In genomic region chr14:102799684-102800562, GRCh38 we compare ENCODE assay signal across 14 cellular contexts. TPM values are rescaled to one million over a fixed set of nuclear protein-coding genes. Genes with fewer than 3 reads are reported as not detected.
DNase-seq lines count a peak whose midpoint lies in the region; ATAC-seq and TF ChIP-seq lines count a peak whose summit lies in the region.
"Had no signal": no experiment of that assay in that cellular context is flagged by ENCODE, and none has a peak within 500 bp of the region (broad histone marks: within the 10 kb centered on the region; RNA-seq: fewer than 3 reads in every experiment).

No MANE protein-coding gene starts in this region.

- CTCF ChIA-PET in HCT116 (lab: Charles Lee): no interaction called here

- RAD21 ChIA-PET in HCT116 (lab: Charles Lee; ENCODE audit: low non-redundant PET in 1 of 2, low total read pairs in 2 of 2, uncharacterized antibody in 2 of 2, unreplicated experiment in 2 of 2): no interaction called here

- DNase-seq in HCT116 (ENCODE audit: low read depth, low spot score) (no peak), astrocyte of the cerebellum (ENCODE audit: low read depth) (peak; percentile 96), mesothelial cell of epicardium (ENCODE audit: low spot score in 2 of 2, unreplicated experiment in 2 of 2) (no peak), NOMO-1 treated with dmso at 0.1 percent for 144 hours (lab: John Stamatoyannopoulos, UW; ENCODE audit: unreplicated experiment) (no peak), T1000 (lab: John Stamatoyannopoulos, UW) (no peak), cerebellum (ENCODE audit: low spot score) (no peak), immature natural killer cell (no peak)
- DNase-seq: activated CD4-positive, alpha-beta T cell treated with anti-CD3 and anti-CD28 coated beads, Interleukin-2, amount 50 U/mL, for 4 hours; colonic mucosa; GF-D8; NCI-H1694 treated with DMSO at 0.1 percent for 48 hours; RPMI8226 had no signal

- H3K9ac ChIP-seq in BLaER1 (no peak overlapping the region), HCT116 (ENCODE audit: low read length) (no peak overlapping the region)

- H3K36me3 ChIP-seq in BLaER1 (peaks cover 16% of the 10 kb centered on the region; the same call in 1 of the 2 replicates), HCT116 (ENCODE audit: control insufficient read depth in 1 of 2, insufficient read depth in 2 of 2, low read length in 2 of 2) (no peaks in the 10 kb centered on the region)
- H3K36me3 ChIP-seq: colonic mucosa had no signal

- H3K27me3 ChIP-seq in BLaER1 (no peaks in the 10 kb centered on the region), HCT116 (ENCODE audit: insufficient read depth, low read length) (no peaks in the 10 kb centered on the region)
- H3K27me3 ChIP-seq: colonic mucosa had no signal

- H3K27ac ChIP-seq in BLaER1: no peak overlapping the region
- peak overlapping the region; percentile 41; the same call in 1 of the 2 replicates for H3K27ac ChIP-seq in HCT116 (ENCODE audit: low read depth, low read length)
- H3K27ac ChIP-seq: colonic mucosa had no signal

- H3K4me1 Mint-ChIP-seq in mesothelial cell of epicardium (peaks cover 11% of the 10 kb centered on the region), immature natural killer cell (peaks cover 20 to 44% of the 10 kb centered on the region in 2 donors)

- no peaks in the 10 kb centered on the region for H3K9me3 Mint-ChIP-seq in mesothelial cell of epicardium
- no peaks in the 10 kb centered on the region for H3K9me3 Mint-ChIP-seq in immature natural killer cell
- H3K9me3 Mint-ChIP-seq: nephron had no signal

- H3K4me3 ChIP-seq in BLaER1: no peak overlapping the region
- no peak overlapping the region for H3K4me3 ChIP-seq in HCT116 (replicated peaks in 1 of 2; ENCODE audit: low read depth in 1 of 2, low read length in 2 of 2)
- H3K4me3 ChIP-seq in astrocyte of the cerebellum (ENCODE audit: low read depth, low read length): no peak overlapping the region
- H3K4me3 ChIP-seq: colonic mucosa had no signal

- no peak for TF ChIP-seq CTCF in HCT116 (IDR thresholded peaks at IDR 0.05 in 2 of 3, conservative IDR thresholded peaks at IDR 0.05 in 1 of 3; ENCODE audit: borderline replicate concordance in 1 of 3, insufficient read depth in 1 of 3, low read depth in 2 of 3, low read length in 2 of 3)
- no peak for TF ChIP-seq CTCF in astrocyte of the cerebellum (IDR thresholded peaks at IDR 0.05; ENCODE audit: low read depth, low read length, missing control alignments)
- no peak for TF ChIP-seq CTCF in mesothelial cell of epicardium (IDR thresholded peaks at IDR 0.05; ENCODE audit: unreplicated experiment)

- peak; percentile 31 for ATAC-seq in HCT116

- intact Hi-C loops in HCT116 (cut with micrococcal nuclease): no loop called here

- no peaks in the 10 kb centered on the region for H3K9me3 ChIP-seq in BLaER1
- H3K9me3 ChIP-seq in HCT116 (ENCODE audit: control insufficient read depth in 1 of 2, insufficient read depth in 1 of 2, low read depth in 1 of 2, low read length in 2 of 2): no peaks in the 10 kb centered on the region
- H3K9me3 ChIP-seq: colonic mucosa had no signal

- H3K36me3 Mint-ChIP-seq in mesothelial cell of epicardium (no peaks in the 10 kb centered on the region), immature natural killer cell (peaks cover 0 to 4% (median 0%) of the 10 kb centered on the region in 3 donors)

- H3K27me3 Mint-ChIP-seq in mesothelial cell of epicardium (ENCODE audit: low read depth) (no peaks in the 10 kb centered on the region), immature natural killer cell (ENCODE audit: low read depth in 3 of 3) (peaks cover 0 to 5% (median 2%) of the 10 kb centered on the region in 3 donors)

- peaks cover 84% of the 10 kb centered on the region for H3K79me2 ChIP-seq in HCT116 (ENCODE audit: insufficient read depth, low read length)

- peaks cover 44% of the 10 kb centered on the region for H3K4me1 ChIP-seq in BLaER1
- H3K4me1 ChIP-seq in HCT116 (ENCODE audit: control insufficient read depth in 1 of 2, insufficient read depth in 2 of 2, low read length in 2 of 2): peaks cover 32 to 61% of the 10 kb centered on the region in 2 experiments
- H3K4me1 ChIP-seq: colonic mucosa had no signal

- no peaks in the 10 kb centered on the region for H3K9me2 ChIP-seq in HCT116 (ENCODE audit: insufficient read depth)

- no peak for TF ChIP-seq POLR2A in HCT116 (IDR thresholded peaks at IDR 0.05; ENCODE audit: borderline replicate concordance, extremely low read depth, insufficient read depth, insufficient read length)

- peak overlapping the region; percentile 23 for H3K27ac Mint-ChIP-seq in mesothelial cell of epicardium
- H3K27ac Mint-ChIP-seq in immature natural killer cell: peak overlapping the region in 3 of 6 donors; percentile 5 to 28 (median 7)

- no peak overlapping the region for H3K4me3 Mint-ChIP-seq in mesothelial cell of epicardium
- no peak overlapping the region for H3K4me3 Mint-ChIP-seq in immature natural killer cell
- H3K4me3 Mint-ChIP-seq: nephron had no signal

- H4K20me1 ChIP-seq in BLaER1 (peaks cover 91% of the 10 kb centered on the region), HCT116 (ENCODE audit: insufficient read depth) (no peaks in the 10 kb centered on the region; the same call in 1 of the 2 replicates)

- in situ Hi-C loops in astrocyte of the cerebellum (cut with HindIII; ENCODE audit: low sequenced_read_pairs): loop anchor here (5.0 kb wide), 1 partner anchor 47 kb away; no protein-coding TSS in a partner anchor

- BruUV-seq in HCT116 (replicated peaks; lab: Mats Ljungman, UMichigan): no TSS peak

- TF ChIP-seq RAD21 in HCT116 (IDR thresholded peaks at IDR 0.05; ENCODE audit: low read depth): no peak

- H3K4me2 ChIP-seq in BLaER1 (peak overlapping the region; percentile 39), HCT116 (ENCODE audit: low read length) (peak overlapping the region; percentile 45)

- POLR2A ChIA-PET in HCT116 (lab: Charles Lee): no interaction called here

- H2AFZ ChIP-seq in HCT116 (ENCODE audit: low read depth, low read length, poor library complexity, severe bottlenecking): no peak overlapping the region

TF ChIP-seq in HCT116, 20 proteins besides CTCF, POLR2A, EP300 and RAD21 (continues in another document):
- no peak for TF ChIP-seq POLR2AphosphoS5 (IDR thresholded peaks at IDR 0.05; ENCODE audit: low read depth, low read length)
- TF ChIP-seq JUND (IDR thresholded peaks at IDR 0.05): no peak
- TF ChIP-seq EZH2 (IDR thresholded peaks at IDR 0.05): no peak
- no peak for TF ChIP-seq YY1 (IDR thresholded peaks at IDR 0.05; ENCODE audit: extremely low read depth, insufficient replicate concordance, low read depth, low read length)
- TF ChIP-seq ZBTB33 (IDR thresholded peaks at IDR 0.05; ENCODE audit: extremely low read depth, insufficient replicate concordance, low read length): no peak
- no peak for TF ChIP-seq CBX3 (IDR thresholded peaks at IDR 0.05; ENCODE audit: low read depth)
- no peak for TF ChIP-seq MAX (IDR thresholded peaks at IDR 0.05)
- TF ChIP-seq FOSL1 (IDR thresholded peaks at IDR 0.05; ENCODE audit: low read depth): no peak
- TF ChIP-seq ZFX (IDR thresholded peaks at IDR 0.05): no peak
- no peak for TF ChIP-seq TCF7L2 (IDR thresholded peaks at IDR 0.05; ENCODE audit: borderline replicate concordance, extremely low read depth, insufficient read depth, insufficient read length)
- no peak for TF ChIP-seq SRF (IDR thresholded peaks at IDR 0.05; ENCODE audit: low read depth)
- TF ChIP-seq REST (IDR thresholded peaks at IDR 0.05; ENCODE audit: low read depth): no peak

RNA-seq across cellular contexts. Expression of gene TRAF3, which starts 22.7 kb away (rescaled TPM):
- total RNA-seq in HCT116 (2021; ENCODE audit: unreplicated experiment) (32.1 TPM), mesothelial cell of epicardium (26.4 to 26.9 TPM (median 26.5 TPM) in 3 replicates), cerebellum (17.8 TPM)
- 17.0 and 19.8 TPM in 2 replicates for polyA plus RNA-seq in HCT116 (2012)
- polyA plus RNA-seq in immature natural killer cell: 10 to 100 TPM in 1 of 3 donors, 1 to 10 TPM in 2; 9.2 to 12.8 (median 9.3) TPM
